26 cellular contexts compared by ENCODE assay signal in the genomic region with DNA sequence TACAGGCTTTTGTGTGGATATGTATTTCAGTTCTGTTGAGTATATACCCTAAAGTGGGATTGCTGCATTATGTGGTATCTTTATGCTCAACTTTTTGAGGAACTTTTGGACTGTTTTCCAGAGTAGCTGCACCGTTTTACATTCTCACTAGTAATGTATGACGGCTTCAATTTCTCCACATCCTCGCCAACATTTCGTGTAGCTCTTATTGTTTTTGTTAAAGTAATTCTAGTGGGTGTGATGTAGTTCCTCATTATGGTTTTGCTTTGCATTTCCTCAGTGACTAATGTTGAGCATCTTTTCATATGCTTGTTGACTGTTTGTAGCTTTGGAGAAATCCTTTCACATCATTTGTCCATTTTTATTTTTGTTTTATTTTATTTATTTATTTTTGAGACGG. TPM values are rescaled to one million over a fixed set of nuclear protein-coding genes. Genes with fewer than 3 reads are reported as not detected.
DNase-seq lines count a peak whose midpoint lies in the region; ATAC-seq and TF ChIP-seq lines count a peak whose summit lies in the region.
"Had no signal": no experiment of that assay in that cellular context is flagged by ENCODE, and none has a peak within 500 bp of the region (broad histone marks: within the 10 kb centered on the region; RNA-seq: fewer than 3 reads in every experiment).

No MANE protein-coding gene starts in this region.

- H3K27ac Mint-ChIP-seq in CD14-positive monocyte (peak overlapping the region; percentile 78 to 84 (median 80)), neural crest cell (ENCODE audit: unreplicated experiment) (no peak overlapping the region)
- H3K27ac Mint-ChIP-seq: activated CD4-positive, alpha-beta T cell treated with anti-CD3 and anti-CD28 coated beads for 36 hours; activated CD8-positive, alpha-beta T cell treated with anti-CD3 and anti-CD28 coated beads for 36 hours; activated naive CD4-positive, alpha-beta T cell treated with anti-CD3 and anti-CD28 coated beads, Interleukin-2, amount 50 U/mL, for 24 hours; activated T-helper 17 cell treated with anti-CD3 and anti-CD28 coated beads, Interleukin-2, amount 50 U/mL, for 72 hours; stimulated activated effector memory CD8-positive, alpha-beta T cell treated with anti-CD3 and anti-CD28 coated beads, Interleukin-12 subunit alpha, Interleukin-12 subunit beta, amount 100 ng/mL, for 72 hours had no signal

- no peak for TF ChIP-seq CTCF in CD14-positive monocyte (IDR thresholded peaks at IDR 0.05)
- TF ChIP-seq CTCF in neural crest cell (conservative IDR thresholded peaks at IDR 0.05) = no peak

- H3K9me3 Mint-ChIP-seq in CD14-positive monocyte = peaks cover 0 to 4% (median 0%) of the 10 kb centered on the region in 7 donors
- peaks cover 3% of the 10 kb centered on the region for H3K9me3 Mint-ChIP-seq in neural crest cell
- H3K9me3 Mint-ChIP-seq: activated naive CD4-positive, alpha-beta T cell treated with anti-CD3 and anti-CD28 coated beads, Interleukin-2, amount 50 U/mL, for 24 hours; activated T-helper 17 cell treated with anti-CD3 and anti-CD28 coated beads, Interleukin-2, amount 50 U/mL, for 72 hours; natural killer cell; stimulated activated effector memory CD8-positive, alpha-beta T cell treated with anti-CD3 and anti-CD28 coated beads, Interleukin-12 subunit alpha, Interleukin-12 subunit beta, amount 100 ng/mL, for 72 hours had no signal

- intact Hi-C loops in CD14-positive monocyte (cut with micrococcal nuclease) = loop anchor here (10.0 kb wide), 3 partner anchors 152 to 1022 kb away; partner anchors contain the start of genes BPGM (in 1 of the 2), CNOT4 (in 1 of the 2) and MTPN (in 1 of the 2)

- no peak for DNase-seq in CD14-positive monocyte (ENCODE audit: low spot score)
- peak; percentile 55 for DNase-seq in KBM-7
- DNase-seq in SIG-M5 treated with dmso at 0.1 percent for 504 hours (lab: John Stamatoyannopoulos, UW; ENCODE audit: unreplicated experiment) = peak; percentile 67
- DNase-seq in neural crest cell (ENCODE audit: low read depth, low spot score) = no peak
- no peak for DNase-seq in activated CD4-positive, CD25-positive, alpha-beta regulatory T cell (lab: John Stamatoyannopoulos, UW)
- no peak for DNase-seq in activated naive CD4-positive, alpha-beta T cell (lab: John Stamatoyannopoulos, UW)
- DNase-seq in activated T-cell treated with anti-CD3 and anti-CD28 coated beads, Interleukin-2, amount 50 U/mL, for 48 hours = no peak
- DNase-seq: activated CD4-positive, alpha-beta T cell treated with anti-CD3 and anti-CD28 coated beads for 36 hours; activated CD8-positive, alpha-beta T cell treated with anti-CD3 and anti-CD28 coated beads for 36 hours; anterior cingulate cortex; C1 segment of cervical spinal cord; Calu3; effector CD8-positive, alpha-beta T cell; mucosa of descending colon; natural killer cell; NCI-H1048; NCI-H1694 treated with DMSO at 0.1 percent for 48 hours; NCI-H2171 treated with DMSO at 0.1 percent for 48 hours; NCI-H510A; PC-3; T-helper 2 cell; upper lobe of right lung had no signal

- in situ Hi-C loops in KBM-7 (cut with MboI; ENCODE audit: low pct_unique_long_range_greater_than_20kb, low sequenced_read_pairs) = no loop called here

- H3K4me1 Mint-ChIP-seq in CD14-positive monocyte (peaks cover 36% of the 10 kb centered on the region), neural crest cell (peaks cover 32% of the 10 kb centered on the region)

- H3K27me3 Mint-ChIP-seq in CD14-positive monocyte (ENCODE audit: low read depth in 3 of 3) (no peaks in the 10 kb centered on the region), neural crest cell (ENCODE audit: low read depth) (no peaks in the 10 kb centered on the region)
- H3K27me3 Mint-ChIP-seq: activated CD4-positive, alpha-beta T cell treated with anti-CD3 and anti-CD28 coated beads for 36 hours; activated CD8-positive, alpha-beta T cell treated with anti-CD3 and anti-CD28 coated beads for 36 hours; activated naive CD4-positive, alpha-beta T cell treated with anti-CD3 and anti-CD28 coated beads, Interleukin-2, amount 50 U/mL, for 24 hours; activated T-helper 17 cell treated with anti-CD3 and anti-CD28 coated beads, Interleukin-2, amount 50 U/mL, for 72 hours had no signal

- H3K4me3 Mint-ChIP-seq in CD14-positive monocyte (peak overlapping the region in 1 of 2 donors; percentile 57), neural crest cell (peak overlapping the region; percentile 75)
- H3K4me3 Mint-ChIP-seq: activated CD4-positive, alpha-beta T cell treated with anti-CD3 and anti-CD28 coated beads for 36 hours; activated CD8-positive, alpha-beta T cell treated with anti-CD3 and anti-CD28 coated beads for 36 hours; activated naive CD4-positive, alpha-beta T cell treated with anti-CD3 and anti-CD28 coated beads, Interleukin-2, amount 50 U/mL, for 24 hours; activated T-helper 17 cell treated with anti-CD3 and anti-CD28 coated beads, Interleukin-2, amount 50 U/mL, for 72 hours; natural killer cell; stimulated activated effector memory CD8-positive, alpha-beta T cell treated with anti-CD3 and anti-CD28 coated beads, Interleukin-12 subunit alpha, Interleukin-12 subunit beta, amount 100 ng/mL, for 72 hours had no signal

- no peak for ATAC-seq in HG03565 (IDR thresholded peaks at IDR 0.05; ENCODE audit: unreplicated experiment)
- ATAC-seq: activated CD4-positive, alpha-beta T cell treated with anti-CD3 and anti-CD28 coated beads for 36 hours; activated CD8-positive, alpha-beta T cell treated with anti-CD3 and anti-CD28 coated beads for 36 hours; activated T-helper 17 cell treated with anti-CD3 and anti-CD28 coated beads, Interleukin-2, amount 50 U/mL, for 72 hours; mucosa of descending colon; natural killer cell; PC-3; stimulated activated effector memory CD8-positive, alpha-beta T cell treated with anti-CD3 and anti-CD28 coated beads, Interleukin-12 subunit alpha, Interleukin-12 subunit beta, amount 100 ng/mL, for 72 hours; upper lobe of right lung had no signal

- H3K36me3 Mint-ChIP-seq in CD14-positive monocyte (peaks cover 13 to 17% of the 10 kb centered on the region in 2 donors), neural crest cell (ENCODE audit: low read depth) (peaks cover 9% of the 10 kb centered on the region)
- H3K36me3 Mint-ChIP-seq: natural killer cell had no signal

RNA-seq across cellular contexts. Expression of gene STMP1, which starts 4.5 kb away (rescaled TPM):
- 100 to 1,000 TPM in 1 of 2 donors, 10 to 100 TPM in 1; 88.8 to 108 TPM for polyA plus RNA-seq in CD14-positive monocyte
- total RNA-seq in neural crest cell = 58.9 and 62.2 TPM in 2 replicates

Comparison
In these comparisons a context has a peak if more than half of its experiments do, and no peak if none do; other contexts are left out.
1. DNase-seq: peak in KBM-7 (single experiment) and SIG-M5 treated with dmso at 0.1 percent for 504 hours (single experiment); none in CD14-positive monocyte (single experiment), neural crest cell (single experiment), activated CD4-positive, CD25-positive, alpha-beta regulatory T cell (0 of 4), activated naive CD4-positive, alpha-beta T cell (0 of 4) and activated T-cell treated with anti-CD3 and anti-CD28 coated beads, Interleukin-2, amount 50 U/mL, for 48 hours (0 of 2).